Comparison of ENCODE assay signal across 16 cellular contexts in genomic region chr9:107782381-107782780, GRCh38.
DNase-seq lines count a peak whose midpoint lies in the region; ATAC-seq and TF ChIP-seq lines count a peak whose summit lies in the region.
"Had no signal": no experiment of that assay in that cellular context is flagged by ENCODE, and none has a peak within 500 bp of the region (broad histone marks: within the 10 kb centered on the region; RNA-seq: fewer than 3 reads in every experiment).

No MANE protein-coding gene starts in this region.

- ATAC-seq in esophagus mucosa (no peak), GM19023 (IDR thresholded peaks at IDR 0.05; ENCODE audit: unreplicated experiment) (no peak)
- ATAC-seq: gastroesophageal sphincter, left cardiac atrium had no signal

- H3K79me2 ChIP-seq in MM.1S (ENCODE audit: low read length): no peaks in the 10 kb centered on the region

- no peaks in the 10 kb centered on the region for H3K4me1 ChIP-seq in MM.1S (ENCODE audit: low read length)

- in situ Hi-C loops in KBM-7 (cut with MboI; ENCODE audit: low pct_unique_long_range_greater_than_20kb, low sequenced_read_pairs): no loop called here

- TF ChIP-seq POLR2A in NB4 (IDR thresholded peaks at IDR 0.05; ENCODE audit: extremely low read depth, insufficient read length): no peak

- H3K9ac ChIP-seq in MM.1S (ENCODE audit: low read length): no peak overlapping the region

- H3F3A ChIP-seq in MM.1S (ENCODE audit: insufficient read depth, low read length): no peaks in the 10 kb centered on the region

- H2AFZ ChIP-seq in MM.1S (ENCODE audit: low read length): no peak overlapping the region

- H3K27me3 ChIP-seq in MM.1S (replicated peaks; ENCODE audit: insufficient read depth, low read length): no peaks in the 10 kb centered on the region
- H3K27me3 ChIP-seq: gastroesophageal sphincter, upper lobe of left lung had no signal

- H3K4me3 ChIP-seq in NB4 (ENCODE audit: low read depth, low read length): no peak overlapping the region
- H3K4me3 ChIP-seq in MM.1S (ENCODE audit: low read length): no peak overlapping the region
- H3K4me3 ChIP-seq: gastroesophageal sphincter, upper lobe of left lung had no signal

- no peak overlapping the region for H3K4me2 ChIP-seq in MM.1S (ENCODE audit: low read depth, low read length)

- no peaks in the 10 kb centered on the region for H3K36me3 ChIP-seq in MM.1S (replicated peaks; ENCODE audit: insufficient read depth, low read length)
- H3K36me3 ChIP-seq: gastroesophageal sphincter, upper lobe of left lung had no signal

- no peak overlapping the region for H3K27ac ChIP-seq in MM.1S (ENCODE audit: low read length)
- H3K27ac ChIP-seq: gastroesophageal sphincter, upper lobe of left lung had no signal

- no peak for TF ChIP-seq CTCF in NB4 (IDR thresholded peaks at IDR 0.05; ENCODE audit: low read depth, low read length)
- TF ChIP-seq CTCF in MM.1S (IDR thresholded peaks at IDR 0.05; ENCODE audit: low read length): no peak

- H4K20me1 ChIP-seq in MM.1S (ENCODE audit: insufficient read depth, low read length): no peaks in the 10 kb centered on the region

- DNase-seq in SIG-M5 treated with dmso at 0.1 percent for 504 hours (lab: John Stamatoyannopoulos, UW; ENCODE audit: unreplicated experiment): peak; percentile 16
- no peak for DNase-seq in SIG-M5 (lab: John Stamatoyannopoulos, UW)
- DNase-seq in NB4 (ENCODE audit: low read depth): peak; percentile 28
- peak; percentile 84 for DNase-seq in fibroblast of gingiva (ENCODE audit: low read depth)
- DNase-seq in MM.1S: no peak
- DNase-seq in KBM-7: no peak
- DNase-seq: 8988T; activated T-cell treated with anti-CD3 and anti-CD28 coated beads for 4 hours; caudate nucleus; left cardiac atrium; NCI-H1436; stimulated activated naive CD4-positive, alpha-beta T cell treated with Interleukin-2 at 50 U/mL for 16 hours; upper lobe of left lung had no signal

- no peaks in the 10 kb centered on the region for H3K9me3 ChIP-seq in MM.1S (replicated peaks; ENCODE audit: insufficient read depth, low read length)
- H3K9me3 ChIP-seq: gastroesophageal sphincter, upper lobe of left lung had no signal

- no peaks in the 10 kb centered on the region for H3K9me2 ChIP-seq in MM.1S (replicated peaks; ENCODE audit: insufficient read depth, low read length)

Comparison
In these comparisons a context has a peak if more than half of its experiments do, and no peak if none do; other contexts are left out.
1. DNase-seq: peak in SIG-M5 treated with dmso at 0.1 percent for 504 hours (single experiment), NB4 (single experiment) and fibroblast of gingiva (single experiment); none in SIG-M5 (single experiment), MM.1S (single experiment) and KBM-7 (single experiment).